ENCODE assay signal across 1 cellular context in genomic region chr6:79601020-79601609, GRCh38.
A peak's percentile ranks its signal among the peaks of the same experiment; 100 is the strongest.
TF ChIP-seq lines count a peak whose summit lies in the region.

No MANE protein-coding gene starts in this region.

TF ChIP-seq in HEK293, 187 proteins besides CTCF, POLR2A, EP300 and RAD21 (continued from another document):
- TF ChIP-seq KLF1 (tag by site-specific recombination; IDR thresholded peaks at IDR 0.05) (no peak), KLF9 (tag by site-specific recombination; IDR thresholded peaks at IDR 0.05; ENCODE audit: low read depth) (no peak), KLF10 (tag by site-specific recombination; IDR thresholded peaks at IDR 0.05) (no peak), ZNF174 (tag by site-specific recombination; IDR thresholded peaks at IDR 0.05) (no peak), ZNF473 (tag by site-specific recombination; IDR thresholded peaks at IDR 0.05) (no peak), ZNF423 (tag by site-specific recombination; IDR thresholded peaks at IDR 0.05) (no peak), ZNF777 (tag by site-specific recombination; IDR thresholded peaks at IDR 0.05; ENCODE audit: borderline replicate concordance) (no peak), GLIS1 (tag by site-specific recombination; IDR thresholded peaks at IDR 0.05) (peak; percentile 30), ZNF354C (tag by site-specific recombination; IDR thresholded peaks at IDR 0.05; ENCODE audit: borderline replicate concordance, low read depth) (no peak), ZNF302 (tag by site-specific recombination; IDR thresholded peaks at IDR 0.05; ENCODE audit: low read depth) (no peak), KLF8 (tag by site-specific recombination; IDR thresholded peaks at IDR 0.05) (peak; percentile 22; the same call in 1 of the 2 replicates), ZNF146 (tag by site-specific recombination; IDR thresholded peaks at IDR 0.05) (no peak), ZNF18 (tag by site-specific recombination; IDR thresholded peaks at IDR 0.05) (peak; percentile 52; the same call in 1 of the 2 replicates), ZNF37A (tag by site-specific recombination; IDR thresholded peaks at IDR 0.05) (no peak), ZBTB20 (tag by site-specific recombination; IDR thresholded peaks at IDR 0.05) (no peak), ZNF501 (tag by site-specific recombination; IDR thresholded peaks at IDR 0.05) (no peak), ZNF391 (tag by site-specific recombination; IDR thresholded peaks at IDR 0.05; ENCODE audit: borderline replicate concordance, low read depth) (no peak), ZNF510 (tag by site-specific recombination; IDR thresholded peaks at IDR 0.05; ENCODE audit: insufficient replicate concordance) (no peak), ZNF692 (tag by site-specific recombination; IDR thresholded peaks at IDR 0.05) (peak; percentile 31; the same call in 1 of the 2 replicates), ZNF2 (tag by site-specific recombination; IDR thresholded peaks at IDR 0.05) (no peak), HOXC10 (CRISPR knock-in tag; IDR thresholded peaks at IDR 0.05) (no peak), ZNF558 (tag by site-specific recombination; IDR thresholded peaks at IDR 0.05) (no peak), ZNF514 (tag by site-specific recombination; IDR thresholded peaks at IDR 0.05) (no peak), PRDM6 (tag by site-specific recombination; IDR thresholded peaks at IDR 0.05) (peak; percentile 97), HOXD13 (CRISPR knock-in tag; IDR thresholded peaks at IDR 0.05; ENCODE audit: borderline replicate concordance) (0 out of 2 replicates have a peak, but pooled peaks have one; percentile 80), BCL11B (tag by site-specific recombination; IDR thresholded peaks at IDR 0.05; ENCODE audit: low read depth) (no peak), ZNF140 (tag by site-specific recombination; IDR thresholded peaks at IDR 0.05) (no peak), ZNF112 (tag by site-specific recombination; IDR thresholded peaks at IDR 0.05) (no peak), ZBTB10 (tag by site-specific recombination; IDR thresholded peaks at IDR 0.05) (no peak), ZNF433 (tag by site-specific recombination; IDR thresholded peaks at IDR 0.05; ENCODE audit: low read depth) (no peak), ZNF404 (tag by site-specific recombination; IDR thresholded peaks at IDR 0.05) (no peak), ZNF114 (tag by site-specific recombination; IDR thresholded peaks at IDR 0.05) (no peak), ZNF544 (tag by site-specific recombination; IDR thresholded peaks at IDR 0.05) (no peak), ZBTB1 (tag by site-specific recombination; IDR thresholded peaks at IDR 0.05) (no peak), ZNF555 (tag by site-specific recombination; conservative IDR thresholded peaks at IDR 0.05) (no peak), ZNF830 (tag by site-specific recombination; IDR thresholded peaks at IDR 0.05; ENCODE audit: low read depth) (no peak), ZNF324 (tag by site-specific recombination; IDR thresholded peaks at IDR 0.05) (no peak), ZNF768 (tag by site-specific recombination; IDR thresholded peaks at IDR 0.05) (no peak), KLF16 (tag by site-specific recombination; IDR thresholded peaks at IDR 0.05) (no peak), ZNF121 (tag by site-specific recombination; IDR thresholded peaks at IDR 0.05) (no peak), ZNF549 (tag by site-specific recombination; IDR thresholded peaks at IDR 0.05) (no peak), ZNF513 (tag by site-specific recombination; IDR thresholded peaks at IDR 0.05) (no peak), REST (tag by site-specific recombination; IDR thresholded peaks at IDR 0.05) (no peak), ZBTB11 (tag by site-specific recombination; conservative IDR thresholded peaks at IDR 0.05; ENCODE audit: low read depth) (no peak)
